17 cellular contexts compared by ENCODE assay signal in the genomic region with DNA sequence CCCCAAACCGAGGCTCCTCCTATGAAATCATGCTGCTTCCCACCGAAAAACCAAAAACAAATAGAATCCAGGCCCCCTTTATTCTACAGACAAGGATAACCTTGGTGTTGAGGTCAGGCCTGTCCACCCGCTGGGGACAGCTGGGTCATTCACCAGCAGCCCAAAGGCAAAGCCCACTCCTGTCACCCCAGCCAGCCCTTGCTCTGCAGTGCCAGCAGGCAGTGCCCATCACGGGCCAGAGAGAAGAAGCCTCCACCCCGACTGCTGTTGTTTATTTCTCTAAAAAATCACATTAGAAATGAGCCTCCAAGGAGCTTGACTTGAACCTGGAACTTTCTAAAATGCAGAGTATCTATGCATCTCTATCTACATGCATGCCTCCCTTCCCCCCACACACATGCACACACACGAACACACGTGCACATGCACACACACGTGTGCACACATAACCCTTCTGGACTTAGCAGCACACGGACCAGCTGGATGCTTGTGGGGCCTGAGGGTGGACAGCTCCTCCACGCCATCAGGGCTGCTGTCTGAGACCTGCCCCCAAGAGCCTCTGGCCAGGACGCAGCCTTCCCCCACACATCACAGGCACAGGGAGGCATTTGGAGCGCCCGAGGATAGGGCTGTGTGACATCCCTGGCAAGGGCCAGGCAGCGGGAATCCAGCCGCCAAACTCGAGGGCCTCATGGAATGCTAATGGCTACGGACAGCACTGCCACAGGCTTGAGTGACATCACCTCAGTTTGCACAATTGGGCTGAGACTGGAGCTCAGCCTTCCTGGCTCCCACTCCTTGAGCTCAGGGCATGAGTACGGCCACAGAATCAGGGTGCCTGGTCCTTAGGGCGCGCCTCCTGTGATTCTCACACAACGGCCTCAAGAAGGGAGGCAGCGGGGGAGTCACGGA. TPM values are rescaled to one million over a fixed set of nuclear protein-coding genes. Genes with fewer than 3 reads are reported as not detected.
DNase-seq lines count a peak whose midpoint lies in the region; ATAC-seq and TF ChIP-seq lines count a peak whose summit lies in the region.
"Had no signal": no experiment of that assay in that cellular context is flagged by ENCODE, and none has a peak within 500 bp of the region (broad histone marks: within the 10 kb centered on the region; RNA-seq: fewer than 3 reads in every experiment).

No MANE protein-coding gene starts in this region.

- H3K27me3 ChIP-seq in gastroesophageal sphincter, result no peaks in the 10 kb centered on the region
- H3K27me3 ChIP-seq in lung (ENCODE audit: control insufficient read depth, insufficient read depth), result no peaks in the 10 kb centered on the region
- H3K27me3 ChIP-seq in suprapubic skin, result no peaks in the 10 kb centered on the region
- H3K27me3 ChIP-seq: body of pancreas, esophagus muscularis mucosa had no signal

- TF ChIP-seq EP300 in gastroesophageal sphincter (IDR thresholded peaks at IDR 0.05) (no peak), suprapubic skin (IDR thresholded peaks at IDR 0.05) (no peak)

- H3K9me2 ChIP-seq in OCI-LY7 (ENCODE audit: insufficient read depth, low read length), result no peaks in the 10 kb centered on the region

- TF ChIP-seq POLR2A in gastroesophageal sphincter (IDR thresholded peaks at IDR 0.05) (no peak), suprapubic skin (IDR thresholded peaks at IDR 0.05) (no peak)

- no peaks in the 10 kb centered on the region for H3K79me2 ChIP-seq in OCI-LY7 (ENCODE audit: insufficient read depth, low read depth, low read length)

- H4K20me1 ChIP-seq in OCI-LY7 (ENCODE audit: insufficient read depth, low read length), result no peaks in the 10 kb centered on the region

- WGBS in gastroesophageal sphincter (ENCODE audit: low coverage in 1 of 2), 2 donors, result 76% methylated on average over 4 of the region's 23 CpGs; no CpG with 5 or more reads in 1 of the 2 donors
- WGBS in lung, 2 donors, result 67 to 88% methylated on average over 23 of the region's 23 CpGs
- WGBS in suprapubic skin, result 80% methylated on average over 14 of the region's 23 CpGs

- H3K4me1 ChIP-seq in gastroesophageal sphincter (peaks cover 0 to 8% (median 0%) of the 10 kb centered on the region in 3 donors), lung (ENCODE audit: control insufficient read depth in 2 of 2, insufficient read depth in 2 of 2, low read length in 2 of 2) (peaks cover 0 to 14% of the 10 kb centered on the region in 2 donors), suprapubic skin (peaks cover 30% of the 10 kb centered on the region), OCI-LY7 (ENCODE audit: insufficient read depth, low read length, poor library complexity, severe bottlenecking) (no peaks in the 10 kb centered on the region)

- no TSS peak for BruUV-seq in OCI-LY7 (replicated peaks; lab: Mats Ljungman, UMichigan)

- H3K4me3 ChIP-seq in gastroesophageal sphincter (no peak overlapping the region), lung (no peak overlapping the region), suprapubic skin (no peak overlapping the region), OCI-LY7 (ENCODE audit: low read depth, low read length, poor library complexity, severe bottlenecking) (no peak overlapping the region)
- H3K4me3 ChIP-seq: body of pancreas, esophagus muscularis mucosa had no signal

- H3K9me3 ChIP-seq in gastroesophageal sphincter (no peaks in the 10 kb centered on the region), lung (ENCODE audit: control insufficient read depth in 2 of 2, insufficient read depth in 1 of 2, low read length in 1 of 2) (no peaks in the 10 kb centered on the region), suprapubic skin (no peaks in the 10 kb centered on the region), OCI-LY7 (ENCODE audit: low read length) (no peaks in the 10 kb centered on the region)
- H3K9me3 ChIP-seq: body of pancreas, esophagus muscularis mucosa had no signal

- peaks cover 0 to under 1% of the 10 kb centered on the region in 2 donors for H3K36me3 ChIP-seq in gastroesophageal sphincter
- peaks cover 0 to 2% of the 10 kb centered on the region in 2 donors for H3K36me3 ChIP-seq in lung (ENCODE audit: control insufficient read depth in 2 of 2, insufficient read depth in 2 of 2, low read length in 2 of 2)
- H3K36me3 ChIP-seq in suprapubic skin, result peaks cover 5% of the 10 kb centered on the region
- H3K36me3 ChIP-seq in OCI-LY7 (ENCODE audit: insufficient read depth, low read length), result no peaks in the 10 kb centered on the region

- H3K27ac ChIP-seq in gastroesophageal sphincter (no peak overlapping the region), lung (ENCODE audit: low read depth in 1 of 2, low read length in 1 of 2) (no peak overlapping the region), suprapubic skin (no peak overlapping the region), OCI-LY7 (ENCODE audit: low read depth, low read length, poor library complexity, severe bottlenecking) (no peak overlapping the region)
- H3K27ac ChIP-seq: body of pancreas, esophagus muscularis mucosa had no signal

- POLR2A ChIA-PET in OCI-LY7 (lab: Charles Lee), result no interaction called here

- DNase-seq in DMS153 (lab: John Stamatoyannopoulos, UW) (peak; percentile 14), DMS153 treated with DMSO at 0.1 percent for 48 hours (lab: John Stamatoyannopoulos, UW; ENCODE audit: unreplicated experiment) (no peak), lung (ENCODE audit: low spot score) (peak; percentile 64), suprapubic skin (ENCODE audit: low spot score in 2 of 2) (peak; percentile 85 to 87), SK-N-DZ (ENCODE audit: low spot score) (no peak), OCI-LY7 (ENCODE audit: low spot score) (no peak)
- DNase-seq: 8988T; activated B cell treated with CpG ODN at 0.5 μM for 24 hours; activated naive CD4-positive, alpha-beta T cell; CD4-positive, alpha-beta T cell; H7; naive thymus-derived CD4-positive, alpha-beta T cell; NCI-H774 had no signal

- H3K4me2 ChIP-seq in OCI-LY7 (ENCODE audit: low read length), result no peak overlapping the region

- intact Hi-C loops in OCI-LY7 (cut with micrococcal nuclease; ENCODE audit: unreplicated experiment), result no loop called here

- peak; percentile 75 for ATAC-seq in gastroesophageal sphincter
- no peak for ATAC-seq in lung (ENCODE audit: insufficient read depth, low FRiP score)
- ATAC-seq in HG03378 (IDR thresholded peaks at IDR 0.05; ENCODE audit: unreplicated experiment), result no peak
- ATAC-seq: body of pancreas; naive thymus-derived CD4-positive, alpha-beta T cell had no signal

- CTCF ChIA-PET in OCI-LY7 (lab: Charles Lee; ENCODE audit: unreplicated experiment), result interaction anchor here (0.6 kb wide), 1 partner anchor 128 kb away, joined by 8 read pairs; no protein-coding TSS in a partner anchor

- H2AFZ ChIP-seq in OCI-LY7 (ENCODE audit: low read length), result no peak overlapping the region

- TF ChIP-seq CTCF in gastroesophageal sphincter (IDR thresholded peaks at IDR 0.05) (no peak), lung (IDR thresholded peaks at IDR 0.05; ENCODE audit: control extremely low read depth, extremely low read depth) (no peak), suprapubic skin (IDR thresholded peaks at IDR 0.05) (no peak), OCI-LY7 (conservative IDR thresholded peaks at IDR 0.05; ENCODE audit: low read length) (no peak)

RNA-seq across cellular contexts. Expression of a gene that starts 22.8 kb away (rescaled TPM):
- total RNA-seq in gastroesophageal sphincter (10 to 100 TPM; 48.9 to 89.0 (median 75.7) TPM), lung (10 to 100 TPM; 25.5 to 33.3 TPM), suprapubic skin (10 to 100 TPM; 16.5 to 40.0 (median 17.3) TPM), OCI-LY7 (2022) (5.1 and 5.8 TPM in 2 replicates)
- 10 to 100 TPM; 17.5 to 22.3 TPM for polyA plus RNA-seq in lung
- polyA plus RNA-seq in SK-N-DZ (2014; cell fraction: cytosol; rRNA removed), result 1.8 and 2.2 TPM in 2 replicates
- 7.7 and 9.3 TPM in 2 replicates for polyA plus RNA-seq in SK-N-DZ (2014; cell fraction: nucleus; rRNA removed)
- 1.1 and 1.2 TPM in 2 replicates for total RNA-seq in OCI-LY7 (2014; rRNA removed; shearing (Covaris generic))

Comparison
In these comparisons a context has a peak if more than half of its experiments do, and no peak if none do; other contexts are left out.
1. DNase-seq: peak in DMS153 (single experiment), lung (single experiment) and suprapubic skin (2 of 2); none in DMS153 treated with DMSO at 0.1 percent for 48 hours (single experiment), SK-N-DZ (single experiment) and OCI-LY7 (single experiment).